10 cellular contexts compared by ENCODE assay signal in the genomic region with DNA sequence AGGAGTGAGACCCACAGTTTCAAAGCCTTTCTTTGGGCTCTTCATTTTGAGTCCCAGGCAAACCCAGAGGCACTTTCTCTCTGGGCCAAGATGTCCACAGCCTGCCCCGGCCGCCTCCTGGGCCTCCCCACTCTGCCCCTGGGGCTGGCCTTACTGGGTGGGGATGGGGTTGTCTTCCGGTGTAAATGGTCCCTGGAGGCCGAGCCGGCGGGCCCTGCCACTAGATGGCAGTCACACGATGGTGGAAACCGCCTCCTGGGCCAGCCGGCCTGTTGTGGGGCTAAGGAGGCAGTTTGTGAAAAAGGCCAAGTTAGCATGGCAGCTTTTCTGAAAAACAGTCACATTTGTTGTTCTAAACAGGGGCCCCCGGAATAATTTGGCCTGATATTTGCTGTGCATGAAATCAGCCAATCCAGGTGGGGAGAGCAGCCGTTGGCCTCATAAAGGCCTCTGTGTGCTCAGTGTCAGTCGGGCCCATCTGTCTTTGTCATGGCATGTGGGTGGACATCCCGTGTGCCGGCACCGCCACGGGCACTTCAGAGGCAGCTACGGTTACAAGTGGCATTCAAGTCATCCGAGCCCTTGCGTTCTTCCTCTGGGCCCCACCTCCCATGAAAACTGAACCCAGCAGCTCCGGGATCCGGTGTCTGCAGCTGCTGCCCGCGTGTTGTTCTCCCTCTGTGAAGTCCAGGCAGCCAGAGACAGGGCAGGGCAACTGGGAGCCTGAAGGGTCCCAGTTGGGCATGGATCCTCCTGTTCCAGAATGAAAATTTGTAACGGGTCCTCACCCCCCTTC. TPM values are rescaled to one million over a fixed set of nuclear protein-coding genes. Genes with fewer than 3 reads are reported as not detected.
A peak's percentile ranks its signal among the peaks of the same experiment; 100 is the strongest.
DNase-seq lines count a peak whose midpoint lies in the region; ATAC-seq, FAIRE-seq and TF ChIP-seq lines count a peak whose summit lies in the region.
"Had no signal": no experiment of that assay in that cellular context is flagged by ENCODE, and none has a peak within 500 bp of the region (broad histone marks: within the 10 kb centered on the region; RNA-seq: fewer than 3 reads in every experiment).

No MANE protein-coding gene starts in this region.

- H3K9me3 ChIP-seq in GM12878 (replicated peaks; ENCODE audit: control insufficient read depth, insufficient read depth, low read length): no peaks in the 10 kb centered on the region
- H3K9me3 ChIP-seq in naive thymus-derived CD4-positive, alpha-beta T cell (ENCODE audit: control insufficient read depth in 2 of 3, low read length in 3 of 3): no peaks in the 10 kb centered on the region

- H3K79me2 ChIP-seq in GM12878 (ENCODE audit: control insufficient read depth, insufficient read depth, low read length): no peaks in the 10 kb centered on the region

- no peaks in the 10 kb centered on the region for H3K4me1 Mint-ChIP-seq in naive thymus-derived CD4-positive, alpha-beta T cell

- no peaks in the 10 kb centered on the region for H3K36me3 Mint-ChIP-seq in naive thymus-derived CD4-positive, alpha-beta T cell

- no peaks in the 10 kb centered on the region for H3K27me3 Mint-ChIP-seq in naive thymus-derived CD4-positive, alpha-beta T cell

- H4K20me1 ChIP-seq in GM12878 (ENCODE audit: control insufficient read depth, insufficient read depth): no peaks in the 10 kb centered on the region

- no peak overlapping the region for H3K4me2 ChIP-seq in GM12878 (ENCODE audit: control insufficient read depth, insufficient read depth)

- H3K4me3 Mint-ChIP-seq in naive thymus-derived CD4-positive, alpha-beta T cell: no peak overlapping the region

- no peaks in the 10 kb centered on the region for H3K4me1 ChIP-seq in GM12878 (ENCODE audit: control insufficient read depth, insufficient read depth, low read length)
- no peaks in the 10 kb centered on the region for H3K4me1 ChIP-seq in naive thymus-derived CD4-positive, alpha-beta T cell (ENCODE audit: control insufficient read depth in 2 of 2, insufficient read depth in 2 of 2, low read length in 2 of 2)

- H2AFZ ChIP-seq in GM12878 (ENCODE audit: control insufficient read depth, low read depth, low read length): no peak overlapping the region

- H3K9me3 Mint-ChIP-seq in naive thymus-derived CD4-positive, alpha-beta T cell: no peaks in the 10 kb centered on the region

- intact Hi-C loops in GM12878 (cut with micrococcal nuclease; ENCODE audit: unreplicated experiment): no loop called here
- intact Hi-C loops in naive thymus-derived CD4-positive, alpha-beta T cell (cut with micrococcal nuclease): no loop called here

- CTCF ChIA-PET in BJ (lab: Yijun Ruan, JAX): interaction anchor here (0.6 to 6.9 kb wide), 18 partner anchors 10 to 1621 kb away, joined by 3 to 55 read pairs (median 4); no protein-coding TSS in a partner anchor
- CTCF ChIA-PET in GM12878 (lab: Yijun Ruan, JAX): interaction anchor here (0.7 to 1.3 kb wide), 2 partner anchors 198 kb away, joined by 3 read pairs; no protein-coding TSS in a partner anchor
- CTCF ChIA-PET in naive thymus-derived CD4-positive, alpha-beta T cell (lab: Charles Lee): interaction anchor here (0.7 kb wide), 1 partner anchor 120 kb away, joined by 3 read pairs; no protein-coding TSS in a partner anchor

- in situ Hi-C loops in GM12878 (cut with MboI): no loop called here

- POLR2A ChIA-PET in BJ (lab: Charles Lee): no interaction called here
- POLR2A ChIA-PET in GM12878 (lab: Charles Lee): no interaction called here
- POLR2A ChIA-PET in naive thymus-derived CD4-positive, alpha-beta T cell (lab: Charles Lee): no interaction called here

- no peaks in the 10 kb centered on the region for H3K27me3 ChIP-seq in BJ (ENCODE audit: control insufficient read depth, insufficient read depth, low read length)
- H3K27me3 ChIP-seq in GM12878 (replicated peaks in 1 of 2; ENCODE audit: control insufficient read depth in 2 of 2, insufficient read depth in 2 of 2, low read length in 1 of 2): no peaks in the 10 kb centered on the region
- no peaks in the 10 kb centered on the region for H3K27me3 ChIP-seq in naive thymus-derived CD4-positive, alpha-beta T cell (ENCODE audit: control insufficient read depth in 2 of 2, insufficient read depth in 2 of 2, low read length in 2 of 2)

- SMC1A ChIA-PET in GM12878 (lab: Charles Lee; ENCODE audit: uncharacterized antibody, unreplicated experiment): no interaction called here

- DNase-seq in BJ (ENCODE audit: low read depth) (no peak), GM12878 (ENCODE audit: low read depth, low spot score) (no peak), NCI-H446 (lab: John Stamatoyannopoulos, UW) (no peak), SKM-1 (lab: John Stamatoyannopoulos, UW; ENCODE audit: unreplicated experiment) (no peak)
- DNase-seq in naive thymus-derived CD4-positive, alpha-beta T cell: peak in 2 of 9 donors; percentile 21 to 29
- DNase-seq: cerebellar nuclear complex had no signal

- TF ChIP-seq EP300 in GM12878 (IDR thresholded peaks at IDR 0.05; ENCODE audit: borderline replicate concordance in 1 of 2, control insufficient read depth in 1 of 2, low read depth in 2 of 2, low read length in 2 of 2): no peak

- no peak overlapping the region for H3K9ac ChIP-seq in GM12878 (ENCODE audit: control insufficient read depth, insufficient read depth, low read length)

- no peak overlapping the region for H3K27ac Mint-ChIP-seq in naive thymus-derived CD4-positive, alpha-beta T cell

- TF ChIP-seq CTCF in BJ (IDR thresholded peaks at IDR 0.05; ENCODE audit: insufficient read depth, low read depth, low read length) (peak; percentile 17; the same call in 1 of the 2 replicates), GM12878 (IDR thresholded peaks at IDR 0.05 in 2 of 3, conservative IDR thresholded peaks at IDR 0.05 in 1 of 3; ENCODE audit: control insufficient read depth in 2 of 3, extremely low read depth in 1 of 3, insufficient read depth in 1 of 3, low read depth in 3 of 3, low read length in 3 of 3) (no peak)

- WGBS in GM12878 (ENCODE audit: insufficient coverage, insufficient replicate concordance, low lambda C conversion rate, missing lambda C conversion rate): 11% methylated on average over 9 of the region's 24 CpGs

- H3K27ac ChIP-seq in GM12878 (ENCODE audit: control insufficient read depth, insufficient read depth): no peak overlapping the region
- H3K27ac ChIP-seq in naive thymus-derived CD4-positive, alpha-beta T cell (ENCODE audit: low read depth, low read length): no peak overlapping the region

- no peaks in the 10 kb centered on the region for H3K36me3 ChIP-seq in BJ (ENCODE audit: control insufficient read depth, insufficient read depth, low read length)
- H3K36me3 ChIP-seq in GM12878 (ENCODE audit: control insufficient read depth in 2 of 2, insufficient read depth in 2 of 2, low read length in 1 of 2): no peaks in the 10 kb centered on the region
- H3K36me3 ChIP-seq in naive thymus-derived CD4-positive, alpha-beta T cell (ENCODE audit: control insufficient read depth in 2 of 3, insufficient read depth in 3 of 3, low read length in 3 of 3): no peaks in the 10 kb centered on the region

- RAD21 ChIA-PET in GM12878 (lab: Charles Lee; ENCODE audit: unreplicated experiment): no interaction called here

- no peak for FAIRE-seq in GM12878 (lab: Jason Lieb, UNC)

- H3K4me3 ChIP-seq in BJ (ENCODE audit: low read depth, low read length) (no peak overlapping the region), GM12878 (no peak overlapping the region)
- H3K4me3 ChIP-seq in naive thymus-derived CD4-positive, alpha-beta T cell (ENCODE audit: low read length): no peak overlapping the region

- BruUV-seq in GM12878 (replicated peaks; lab: Mats Ljungman, UMichigan): no TSS peak

- no peak for TF ChIP-seq POLR2A in GM12878 (IDR thresholded peaks at IDR 0.05; ENCODE audit: low read depth, low read length)

- no peak for TF ChIP-seq RAD21 in GM12878 (IDR thresholded peaks at IDR 0.05; ENCODE audit: insufficient read depth, low read depth, low read length)

- ATAC-seq in GM19351 (IDR thresholded peaks at IDR 0.05; ENCODE audit: unreplicated experiment) (peak; percentile 51), GM12878 (peak; percentile 99), HG03139 (IDR thresholded peaks at IDR 0.05; ENCODE audit: unreplicated experiment) (no peak), HG02759 (IDR thresholded peaks at IDR 0.05; ENCODE audit: unreplicated experiment) (no peak)
- peak; percentile 54 for ATAC-seq in naive thymus-derived CD4-positive, alpha-beta T cell

RNA-seq across cellular contexts. Expression of gene MRPL23, which starts 6.6 kb away (rescaled TPM):
- polyA plus RNA-seq in BJ (2011; rRNA removed) (39.8 and 43.5 TPM in 2 replicates), GM12878 (2011; rRNA removed) (48.9 and 101 TPM in 2 replicates), GM12878 (2014; fragmentation: Illumina TruSeq; extraction: Trizol) (41.6 and 97.6 TPM in 2 replicates), GM12878 (2014; fragmentation: Nextera tagmentation; extraction: Ambion mirVana) (1 to 10 TPM; 1.6 to 2.5 TPM), GM12878 (2014; rRNA removed) (201 and 230 TPM in 2 replicates), GM12878 (2016; fragmentation: Nextera tagmentation; extraction: Ambion mirVana) (100 to 1,000 TPM; 187 to 207 TPM)
- polyA minus RNA-seq in BJ (2011; rRNA and poly(A)+ RNA removed): 21.9 and 36.8 TPM in 2 replicates
- 171 and 175 TPM in 2 replicates for total RNA-seq in GM12878 (2013; cell fraction: nucleolus; rRNA removed)
- total RNA-seq in GM12878 (2014; rRNA removed) (190 and 198 TPM in 2 replicates), GM12878 (2014; rRNA removed; fragmentation: Illumina TruSeq; extraction: Trizol) (103 and 111 TPM in 2 replicates), GM12878 (2021) (141 and 143 TPM in 2 replicates)
- polyA plus RNA-seq in GM12878 (2011; ENCODE audit: low read depth): 34.6 TPM
- polyA plus RNA-seq in GM12878 (2011; cell fraction: cytosol; rRNA removed): 249 and 306 TPM in 2 replicates
- 123 and 150 TPM in 2 replicates for polyA plus RNA-seq in GM12878 (2011; cell fraction: nucleus; rRNA removed)
- 101 and 133 TPM in 2 replicates for polyA plus RNA-seq in GM12878 (2012)
- polyA minus RNA-seq in GM12878 (2011; rRNA and poly(A)+ RNA removed): 46.3 and 105 TPM in 2 replicates
- polyA minus RNA-seq in GM12878 (2011; cell fraction: cytosol; rRNA and poly(A)+ RNA removed): 35.0 and 42.8 TPM in 2 replicates
- polyA minus RNA-seq in GM12878 (2011; cell fraction: nucleus; rRNA and poly(A)+ RNA removed): 35.2 and 56.3 TPM in 2 replicates
- total RNA-seq in naive thymus-derived CD4-positive, alpha-beta T cell: 10 to 100 TPM; 43.8 to 54.8 (median 50.4) TPM
- polyA plus RNA-seq in naive thymus-derived CD4-positive, alpha-beta T cell: 10 to 100 TPM; 11.3 to 17.0 TPM

RNA-seq across cellular contexts. Expression of gene TNNT3, which starts 34.2 kb away (rescaled TPM):
- polyA plus RNA-seq in BJ (2011; rRNA removed): not detected in 2 replicates
- not detected in 2 replicates for polyA minus RNA-seq in BJ (2011; rRNA and poly(A)+ RNA removed)
- 23.0 and 26.1 TPM in 2 replicates for total RNA-seq in GM12878 (2013; cell fraction: nucleolus; rRNA removed)
- not detected in 2 replicates for total RNA-seq in GM12878 (2014; rRNA removed)
- not detected in 2 replicates for total RNA-seq in GM12878 (2014; rRNA removed; fragmentation: Illumina TruSeq; extraction: Trizol)
- not detected in 2 replicates for total RNA-seq in GM12878 (2021)
- 1.0 TPM for polyA plus RNA-seq in GM12878 (2011; ENCODE audit: low read depth)
- 0.39 and 0.50 TPM in 2 replicates for polyA plus RNA-seq in GM12878 (2011; rRNA removed)
- polyA plus RNA-seq in GM12878 (2011; cell fraction: cytosol; rRNA removed): 0.24 and 0.27 TPM in 2 replicates
- polyA plus RNA-seq in GM12878 (2011; cell fraction: nucleus; rRNA removed): 6.6 and 8.8 TPM in 2 replicates
- polyA plus RNA-seq in GM12878 (2012): 2.7 and 2.9 TPM in 2 replicates
- polyA plus RNA-seq in GM12878 (2014; fragmentation: Illumina TruSeq; extraction: Trizol): 0.40 TPM in 1 of 2 replicates, not detected in the other
- not detected for polyA plus RNA-seq in GM12878 (2014; fragmentation: Nextera tagmentation; extraction: Ambion mirVana)
- not detected in 2 replicates for polyA plus RNA-seq in GM12878 (2014; rRNA removed)
- not detected for polyA plus RNA-seq in GM12878 (2016; fragmentation: Nextera tagmentation; extraction: Ambion mirVana)
- 0.29 TPM in 1 of 2 replicates, not detected in the other for polyA minus RNA-seq in GM12878 (2011; rRNA and poly(A)+ RNA removed)
- not detected in 2 replicates for polyA minus RNA-seq in GM12878 (2011; cell fraction: cytosol; rRNA and poly(A)+ RNA removed)
- 0.38 and 0.60 TPM in 2 replicates for polyA minus RNA-seq in GM12878 (2011; cell fraction: nucleus; rRNA and poly(A)+ RNA removed)
- total RNA-seq in naive thymus-derived CD4-positive, alpha-beta T cell: 10 to 100 TPM in 4 of 5 experiments, 1 to 10 TPM in 1; 9.8 to 37.1 (median 19.7) TPM
- under 1 TPM in 1 of 2 donors, not detected in 1; 0.31 TPM for polyA plus RNA-seq in naive thymus-derived CD4-positive, alpha-beta T cell
- total RNA-seq: NCI-H460 had no signal

RNA-seq across cellular contexts. Expression of gene H19, which starts 44.0 kb away (rescaled TPM):
- polyA plus RNA-seq in BJ (2011; rRNA removed) (1.7 and 1.9 TPM in 2 replicates), GM12878 (2011; rRNA removed) (0.07 and 0.10 TPM in 2 replicates), GM12878 (2014; fragmentation: Illumina TruSeq; extraction: Trizol) (0.04 TPM in 1 of 2 replicates, not detected in the other), GM12878 (2014; fragmentation: Nextera tagmentation; extraction: Ambion mirVana) (not detected), GM12878 (2014; rRNA removed) (0.53 TPM in 1 of 2 replicates, not detected in the other), GM12878 (2016; fragmentation: Nextera tagmentation; extraction: Ambion mirVana) (not detected)
- 0.62 and 1.1 TPM in 2 replicates for polyA minus RNA-seq in BJ (2011; rRNA and poly(A)+ RNA removed)
- not detected in 2 replicates for total RNA-seq in GM12878 (2013; cell fraction: nucleolus; rRNA removed)
- total RNA-seq in GM12878 (2014; rRNA removed) (0.11 TPM in 1 of 2 replicates, not detected in the other), GM12878 (2014; rRNA removed; fragmentation: Illumina TruSeq; extraction: Trizol) (not detected in 2 replicates), GM12878 (2021) (1.1 and 1.2 TPM in 2 replicates)
- not detected for polyA plus RNA-seq in GM12878 (2011; ENCODE audit: low read depth)
- polyA plus RNA-seq in GM12878 (2011; cell fraction: cytosol; rRNA removed): not detected in 2 replicates
- 0.25 TPM in 1 of 2 replicates, not detected in the other for polyA plus RNA-seq in GM12878 (2011; cell fraction: nucleus; rRNA removed)
- 0.81 and 0.83 TPM in 2 replicates for polyA plus RNA-seq in GM12878 (2012)
- 0.66 and 0.77 TPM in 2 replicates for polyA minus RNA-seq in GM12878 (2011; rRNA and poly(A)+ RNA removed)
- 1.5 TPM in 1 of 2 replicates, not detected in the other for polyA minus RNA-seq in GM12878 (2011; cell fraction: cytosol; rRNA and poly(A)+ RNA removed)
- polyA minus RNA-seq in GM12878 (2011; cell fraction: nucleus; rRNA and poly(A)+ RNA removed): not detected in 2 replicates
- total RNA-seq in naive thymus-derived CD4-positive, alpha-beta T cell: under 1 TPM in 2 of 5 experiments, not detected in 3; 0.29 to 0.44 TPM
- not detected for polyA plus RNA-seq in naive thymus-derived CD4-positive, alpha-beta T cell

Comparison
In these comparisons a context has a peak if more than half of its experiments do, and no peak if none do; other contexts are left out.
1. ATAC-seq: peak in GM19351 (single experiment), GM12878 (single experiment) and naive thymus-derived CD4-positive, alpha-beta T cell (single experiment); none in HG03139 (single experiment) and HG02759 (single experiment).